Comparison of ENCODE assay signal across 13 cellular contexts in genomic region chr2:33526132-33526531, GRCh38. TPM values are rescaled to one million over a fixed set of nuclear protein-coding genes. Genes with fewer than 3 reads are reported as not detected.
DNase-seq lines count a peak whose midpoint lies in the region; ATAC-seq and TF ChIP-seq lines count a peak whose summit lies in the region.
"Had no signal": no experiment of that assay in that cellular context is flagged by ENCODE, and none has a peak within 500 bp of the region (broad histone marks: within the 10 kb centered on the region; RNA-seq: fewer than 3 reads in every experiment).

No MANE protein-coding gene starts in this region.

- no peaks in the 10 kb centered on the region for H3K36me3 ChIP-seq in Caco-2 (ENCODE audit: control insufficient read depth, insufficient read depth, low read length)
- H3K36me3 ChIP-seq: SJSA1, suprapubic skin had no signal

- no peak for ATAC-seq in stimulated activated memory B cell treated with anti-CD40 and anti-IgM and Interleukin-4, amounts not matched to agents 10 μg/mL and 1 μg/mL and 100 μg/mL, for 72 hours
- no peak for ATAC-seq in GM21576 (IDR thresholded peaks at IDR 0.05; ENCODE audit: unreplicated experiment)

- CTCF ChIA-PET in activated CD4-positive, alpha-beta T cell treated with anti-CD3 and anti-CD28 coated beads, Interleukin-2, amount 10 ng/mL, durations not matched to agents 7 days and 5 days (lab: Charles Lee) = interaction anchor here (0.9 kb wide), 1 partner anchor 50 kb away, joined by 3 read pairs; the partner anchor contains the start of gene RASGRP3
- CTCF ChIA-PET in Caco-2 (lab: Charles Lee) = no interaction called here

- no TSS peak for BruUV-seq in Caco-2 (replicated peaks; lab: Mats Ljungman, UMichigan)

- no peak overlapping the region for H3K4me3 Mint-ChIP-seq in activated CD4-positive, alpha-beta T cell treated with anti-CD3 and anti-CD28 coated beads, Interleukin-2, amount 10 ng/mL, durations not matched to agents 7 days and 5 days
- H3K4me3 Mint-ChIP-seq in stimulated activated memory B cell treated with anti-CD40 and anti-IgM and Interleukin-4, amounts not matched to agents 10 μg/mL and 1 μg/mL and 100 μg/mL, for 72 hours = no peak overlapping the region
- no peak overlapping the region for H3K4me3 Mint-ChIP-seq in Caco-2 (ENCODE audit: unreplicated experiment)
- H3K4me3 Mint-ChIP-seq: activated naive CD8-positive, alpha-beta T cell had no signal

- no peaks in the 10 kb centered on the region for H3K9me3 ChIP-seq in Caco-2
- H3K9me3 ChIP-seq: SJSA1, suprapubic skin had no signal

- intact Hi-C loops in Caco-2 (cut with micrococcal nuclease; ENCODE audit: unreplicated experiment) = no loop called here

- H3K9me3 Mint-ChIP-seq in activated CD4-positive, alpha-beta T cell treated with anti-CD3 and anti-CD28 coated beads, Interleukin-2, amount 10 ng/mL, durations not matched to agents 7 days and 5 days = no peaks in the 10 kb centered on the region
- H3K9me3 Mint-ChIP-seq in stimulated activated memory B cell treated with anti-CD40 and anti-IgM and Interleukin-4, amounts not matched to agents 10 μg/mL and 1 μg/mL and 100 μg/mL, for 72 hours = no peaks in the 10 kb centered on the region
- no peaks in the 10 kb centered on the region for H3K9me3 Mint-ChIP-seq in Caco-2 (ENCODE audit: unreplicated experiment)

- H3K27me3 ChIP-seq in Caco-2 (replicated peaks; ENCODE audit: control insufficient read depth, insufficient read depth, low read length) = no peaks in the 10 kb centered on the region
- H3K27me3 ChIP-seq: SJSA1, suprapubic skin had no signal

- DNase-seq in activated CD4-positive, alpha-beta T cell treated with anti-CD3 and anti-CD28 coated beads, Interleukin-2, amount 10 ng/mL, durations not matched to agents 7 days and 5 days = no peak
- no peak for DNase-seq in activated CD4-positive, alpha-beta T cell treated with anti-CD3 and anti-CD28 coated beads for 4 hours
- DNase-seq in MV-4-11 (lab: John Stamatoyannopoulos, UW) (peak; percentile 76), astrocyte of the hippocampus (ENCODE audit: low read depth, low spot score) (peak; percentile 28), Caco-2 (no peak), NCI-H345 (lab: John Stamatoyannopoulos, UW) (no peak)

- peaks cover 32% of the 10 kb centered on the region for H3K36me3 Mint-ChIP-seq in activated CD4-positive, alpha-beta T cell treated with anti-CD3 and anti-CD28 coated beads, Interleukin-2, amount 10 ng/mL, durations not matched to agents 7 days and 5 days (ENCODE audit: low read depth)
- peaks cover 72% of the 10 kb centered on the region for H3K36me3 Mint-ChIP-seq in stimulated activated memory B cell treated with anti-CD40 and anti-IgM and Interleukin-4, amounts not matched to agents 10 μg/mL and 1 μg/mL and 100 μg/mL, for 72 hours
- no peaks in the 10 kb centered on the region for H3K36me3 Mint-ChIP-seq in Caco-2 (ENCODE audit: insufficient read depth, unreplicated experiment)

- TF ChIP-seq CTCF in Caco-2 (IDR thresholded peaks at IDR 0.05; ENCODE audit: insufficient read depth in 1 of 2, low read depth in 1 of 2, low read length in 1 of 2, severe bottlenecking in 1 of 2, unreplicated experiment in 1 of 2) = no peak

- POLR2A ChIA-PET in activated CD4-positive, alpha-beta T cell treated with anti-CD3 and anti-CD28 coated beads, Interleukin-2, amount 10 ng/mL, durations not matched to agents 7 days and 5 days (lab: Charles Lee) = no interaction called here
- POLR2A ChIA-PET in Caco-2 (lab: Charles Lee) = no interaction called here

- H3K4me1 ChIP-seq in Caco-2 = no peaks in the 10 kb centered on the region; the same call in 1 of the 2 replicates

- H3K4me3 ChIP-seq in Caco-2 (ENCODE audit: low read depth, low read length) = no peak overlapping the region
- H3K4me3 ChIP-seq: SJSA1, suprapubic skin had no signal

- peak overlapping the region; percentile 41 for H3K27ac Mint-ChIP-seq in activated CD4-positive, alpha-beta T cell treated with anti-CD3 and anti-CD28 coated beads, Interleukin-2, amount 10 ng/mL, durations not matched to agents 7 days and 5 days
- peak overlapping the region; percentile 99 for H3K27ac Mint-ChIP-seq in stimulated activated memory B cell treated with anti-CD40 and anti-IgM and Interleukin-4, amounts not matched to agents 10 μg/mL and 1 μg/mL and 100 μg/mL, for 72 hours
- no peak overlapping the region for H3K27ac Mint-ChIP-seq in Caco-2 (ENCODE audit: unreplicated experiment)
- H3K27ac Mint-ChIP-seq: activated naive CD8-positive, alpha-beta T cell; progenitor cell of endocrine pancreas had no signal

- H3K27me3 Mint-ChIP-seq in activated CD4-positive, alpha-beta T cell treated with anti-CD3 and anti-CD28 coated beads, Interleukin-2, amount 10 ng/mL, durations not matched to agents 7 days and 5 days = no peaks in the 10 kb centered on the region
- H3K27me3 Mint-ChIP-seq in stimulated activated memory B cell treated with anti-CD40 and anti-IgM and Interleukin-4, amounts not matched to agents 10 μg/mL and 1 μg/mL and 100 μg/mL, for 72 hours = no peaks in the 10 kb centered on the region
- no peaks in the 10 kb centered on the region for H3K27me3 Mint-ChIP-seq in Caco-2 (ENCODE audit: insufficient read depth, unreplicated experiment)
- H3K27me3 Mint-ChIP-seq: activated naive CD8-positive, alpha-beta T cell had no signal

- H3K4me1 Mint-ChIP-seq in activated CD4-positive, alpha-beta T cell treated with anti-CD3 and anti-CD28 coated beads, Interleukin-2, amount 10 ng/mL, durations not matched to agents 7 days and 5 days = peaks cover 12% of the 10 kb centered on the region
- H3K4me1 Mint-ChIP-seq in stimulated activated memory B cell treated with anti-CD40 and anti-IgM and Interleukin-4, amounts not matched to agents 10 μg/mL and 1 μg/mL and 100 μg/mL, for 72 hours = peaks cover 53% of the 10 kb centered on the region
- H3K4me1 Mint-ChIP-seq in Caco-2 (ENCODE audit: low read depth, unreplicated experiment) = no peaks in the 10 kb centered on the region

RNA-seq across cellular contexts. Expression of gene RASGRP3, which starts 49.7 kb away (rescaled TPM):
- total RNA-seq in activated CD4-positive, alpha-beta T cell treated with anti-CD3 and anti-CD28 coated beads, Interleukin-2, amount 10 ng/mL, durations not matched to agents 7 days and 5 days = 10 to 100 TPM; 11.8 to 13.7 TPM
- total RNA-seq in Caco-2 (2022) = 9.2 and 12.2 TPM in 2 replicates
- total RNA-seq: NCI-H460, progenitor cell of endocrine pancreas had no signal

Comparison
In these comparisons a context has a peak if more than half of its experiments do, and no peak if none do; other contexts are left out.
1. DNase-seq: peak in MV-4-11 (single experiment) and astrocyte of the hippocampus (single experiment); none in activated CD4-positive, alpha-beta T cell treated with anti-CD3 and anti-CD28 coated beads, Interleukin-2, amount 10 ng/mL, durations not matched to agents 7 days and 5 days (single experiment), activated CD4-positive, alpha-beta T cell treated with anti-CD3 and anti-CD28 coated beads for 4 hours (0 of 2), Caco-2 (0 of 2) and NCI-H345 (single experiment).